In the genomic region with DNA sequence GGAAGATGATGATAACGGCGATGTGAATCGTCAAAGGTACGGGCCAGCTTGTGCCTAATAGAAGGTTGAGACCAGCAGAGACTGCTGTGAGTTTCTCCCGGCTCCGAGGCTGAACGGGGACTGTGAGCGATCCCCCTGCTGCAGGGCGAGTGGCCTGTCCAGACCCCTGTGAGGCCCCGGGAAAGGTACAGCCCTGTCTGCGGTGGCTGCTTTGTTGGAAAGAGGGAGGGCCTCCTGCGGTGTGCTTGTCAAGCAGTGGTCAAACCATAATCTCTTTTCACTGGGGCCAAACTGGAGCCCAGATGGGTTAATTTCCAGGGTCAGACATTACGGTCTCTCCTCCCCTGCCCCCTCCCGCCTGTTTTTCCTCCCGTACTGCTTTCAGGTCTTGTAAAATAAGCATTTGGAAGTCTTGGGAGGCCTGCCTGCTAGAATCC, we compare ENCODE assay signal across 11 cellular contexts. TPM values are rescaled to one million over a fixed set of nuclear protein-coding genes. Genes with fewer than 3 reads are reported as not detected.
A peak's percentile ranks its signal among the peaks of the same experiment; 100 is the strongest.
DNase-seq lines count a peak whose midpoint lies in the region; ATAC-seq and TF ChIP-seq lines count a peak whose summit lies in the region.
"Had no signal": no experiment of that assay in that cellular context is flagged by ENCODE, and none has a peak within 500 bp of the region (broad histone marks: within the 10 kb centered on the region; RNA-seq: fewer than 3 reads in every experiment).

No MANE protein-coding gene starts in this region.

- H3K4me1 Mint-ChIP-seq in MCF 10A (ENCODE audit: insufficient read depth, unreplicated experiment) = peaks cover 7% of the 10 kb centered on the region

- CTCF ChIA-PET in HEK293T (lab: Yijun Ruan, JAX) (no interaction called here), MCF 10A (lab: Yijun Ruan, JAX) (no interaction called here)

- no peaks in the 10 kb centered on the region for H3K9me3 Mint-ChIP-seq in MCF 10A (ENCODE audit: unreplicated experiment)

- H3K4me3 ChIP-seq in stomach smooth muscle (ENCODE audit: low read length in 2 of 2) = peak overlapping the region; percentile 61 to 86
- H3K4me3 ChIP-seq: lung had no signal

- peak overlapping the region; percentile 97 for H3K27ac ChIP-seq in stomach smooth muscle (ENCODE audit: low read length)

- TSS peak; percentile 20 for BruUV-seq in MCF 10A (replicated peaks; lab: Mats Ljungman, UMichigan)

- H3K36me3 ChIP-seq in stomach smooth muscle (ENCODE audit: control insufficient read depth in 2 of 2, insufficient read depth in 2 of 2, low read length in 2 of 2) = no peaks in the 10 kb centered on the region

- no peaks in the 10 kb centered on the region for H3K9me3 ChIP-seq in stomach smooth muscle (ENCODE audit: control insufficient read depth in 2 of 2, low read length in 2 of 2)

- intact Hi-C loops in MCF 10A (cut with micrococcal nuclease) = loop anchor here (10.0 kb wide), 1 partner anchor 98 kb away; no protein-coding TSS in a partner anchor

- peaks cover 43% of the 10 kb centered on the region for H3K4me1 ChIP-seq in stomach smooth muscle (ENCODE audit: control insufficient read depth, insufficient read depth, low read length)

- no peaks in the 10 kb centered on the region for H3K27me3 ChIP-seq in stomach smooth muscle (ENCODE audit: control insufficient read depth in 1 of 2, insufficient read depth in 2 of 2, low read length in 2 of 2)

- no peak overlapping the region for H3K27ac Mint-ChIP-seq in MCF 10A (ENCODE audit: low read depth, unreplicated experiment)

- DNase-seq in HEK293T (ENCODE audit: extremely low spot score) = peak; percentile 38
- no peak for DNase-seq in MCF 10A (ENCODE audit: unreplicated experiment)
- DNase-seq in iris pigment epithelial cell (ENCODE audit: low read depth) = peak; percentile 36
- no peak for DNase-seq in NCI-H146 (lab: John Stamatoyannopoulos, UW)
- DNase-seq in activated naive CD4-positive, alpha-beta T cell treated with anti-CD3 and anti-CD28 coated beads, Interleukin-2, amount 50 U/mL, for 16 hours = no peak
- DNase-seq: central memory CD4-positive, alpha-beta T cell; NCI-H1694 treated with DMSO at 0.1 percent for 48 hours had no signal

- TF ChIP-seq CTCF in MCF 10A (IDR thresholded peaks at IDR 0.05; ENCODE audit: unreplicated experiment) = no peak

- no peak overlapping the region for H3K4me3 Mint-ChIP-seq in MCF 10A (ENCODE audit: unreplicated experiment)

- H3K27me3 Mint-ChIP-seq in MCF 10A (ENCODE audit: insufficient read depth, unreplicated experiment) = no peaks in the 10 kb centered on the region

- no peaks in the 10 kb centered on the region for H3K36me3 Mint-ChIP-seq in MCF 10A (ENCODE audit: insufficient read depth, unreplicated experiment)

- peak overlapping the region; percentile 80 to 90 for H3K9ac ChIP-seq in stomach smooth muscle (ENCODE audit: low read length in 2 of 2)

- ATAC-seq in GM21786 (IDR thresholded peaks at IDR 0.05; ENCODE audit: unreplicated experiment) = no peak
- ATAC-seq in HG03175 (IDR thresholded peaks at IDR 0.05; ENCODE audit: unreplicated experiment) = no peak

- POLR2A ChIA-PET in HEK293T (lab: Yijun Ruan, JAX) = interaction anchor here (0.9 kb wide), 1 partner anchor 9 kb away, joined by 3 read pairs; no protein-coding TSS in a partner anchor
- POLR2A ChIA-PET in MCF 10A (lab: Yijun Ruan, JAX) = no interaction called here

TF ChIP-seq in HEK293T, 16 proteins besides CTCF, POLR2A, EP300 and RAD21:
- TF ChIP-seq FOXM1 (IDR thresholded peaks at IDR 0.05; ENCODE audit: borderline replicate concordance) (no peak), PKNOX1 (IDR thresholded peaks at IDR 0.05) (no peak), SUZ12 (IDR thresholded peaks at IDR 0.05) (no peak), CTBP1 (IDR thresholded peaks at IDR 0.05; ENCODE audit: borderline replicate concordance) (no peak), SP1 (IDR thresholded peaks at IDR 0.05) (no peak), NFRKB (IDR thresholded peaks at IDR 0.05) (no peak), HDGF (IDR thresholded peaks at IDR 0.05; ENCODE audit: borderline replicate concordance) (no peak), ZNF384 (IDR thresholded peaks at IDR 0.05) (no peak), FOXA1 (IDR thresholded peaks at IDR 0.05) (no peak), L3MBTL2 (conservative IDR thresholded peaks at IDR 0.05) (no peak), TARDBP (IDR thresholded peaks at IDR 0.05) (no peak), BHLHE40 (IDR thresholded peaks at IDR 0.05; ENCODE audit: borderline replicate concordance) (no peak), ELF4 (IDR thresholded peaks at IDR 0.05) (no peak), ARNT (IDR thresholded peaks at IDR 0.05) (no peak), LEF1 (IDR thresholded peaks at IDR 0.05; ENCODE audit: borderline replicate concordance) (no peak), FOXK2 (IDR thresholded peaks at IDR 0.05) (no peak)

RNA-seq across cellular contexts. Expression of gene FZD7, which starts 3.0 kb away (rescaled TPM):
- total RNA-seq in MCF 10A (2022) = 1.1 and 1.8 TPM in 2 replicates

RNA-seq across cellular contexts. Expression of gene KIAA2012, which starts 36.4 kb away (rescaled TPM):
- total RNA-seq in MCF 10A (2022) = not detected in 2 replicates

Comparison
In these comparisons a context has a peak if more than half of its experiments do, and no peak if none do; other contexts are left out.
1. DNase-seq: peak in HEK293T (single experiment) and iris pigment epithelial cell (single experiment); none in MCF 10A (single experiment), NCI-H146 (single experiment) and activated naive CD4-positive, alpha-beta T cell treated with anti-CD3 and anti-CD28 coated beads, Interleukin-2, amount 50 U/mL, for 16 hours (single experiment).